Comparison of ENCODE assay signal across 7 cellular contexts in genomic region chr1:7962011-7962335, GRCh38. TPM values are rescaled to one million over a fixed set of nuclear protein-coding genes. Genes with fewer than 3 reads are reported as not detected.
DNase-seq lines count a peak whose midpoint lies in the region; ATAC-seq and TF ChIP-seq lines count a peak whose summit lies in the region.

No MANE protein-coding gene starts in this region.

- ATAC-seq in GM18517 (IDR thresholded peaks at IDR 0.05; ENCODE audit: unreplicated experiment), result peak; percentile 1
- peak; percentile 8 for ATAC-seq in HG02852 (IDR thresholded peaks at IDR 0.05; ENCODE audit: unreplicated experiment)
- ATAC-seq in GM19467 (IDR thresholded peaks at IDR 0.05; ENCODE audit: unreplicated experiment), result no peak

- peaks cover 23% of the 10 kb centered on the region for H3K36me3 Mint-ChIP-seq in T-helper 1 cell treated with Interleukin-12 subunit alpha and Interleukin-12 subunit beta and Interleukin-4 antibody, amounts not matched to agents 30 μg/mL and 1 μg/mL, for 36 hours (ENCODE audit: low read depth)

- H3K9me3 Mint-ChIP-seq in T-helper 1 cell treated with Interleukin-12 subunit alpha and Interleukin-12 subunit beta and Interleukin-4 antibody, amounts not matched to agents 30 μg/mL and 1 μg/mL, for 36 hours, result no peaks in the 10 kb centered on the region

- TF ChIP-seq CTCF in fibroblast of villous mesenchyme (IDR thresholded peaks at IDR 0.05; ENCODE audit: insufficient read depth, low read depth, low read length), result no peak

- peak overlapping the region; percentile 92 for H3K4me3 ChIP-seq in fibroblast of villous mesenchyme (ENCODE audit: low read depth, low read length)
- H3K4me3 ChIP-seq in skeletal muscle cell (ENCODE audit: low read depth, low read length), result peak overlapping the region; percentile 85

- peak overlapping the region; percentile 94 for H3K27ac Mint-ChIP-seq in T-helper 1 cell treated with Interleukin-12 subunit alpha and Interleukin-12 subunit beta and Interleukin-4 antibody, amounts not matched to agents 30 μg/mL and 1 μg/mL, for 36 hours

- H3K27me3 Mint-ChIP-seq in T-helper 1 cell treated with Interleukin-12 subunit alpha and Interleukin-12 subunit beta and Interleukin-4 antibody, amounts not matched to agents 30 μg/mL and 1 μg/mL, for 36 hours (ENCODE audit: low read depth), result no peaks in the 10 kb centered on the region

- H3K4me1 Mint-ChIP-seq in T-helper 1 cell treated with Interleukin-12 subunit alpha and Interleukin-12 subunit beta and Interleukin-4 antibody, amounts not matched to agents 30 μg/mL and 1 μg/mL, for 36 hours (ENCODE audit: low read depth), result peaks cover 43% of the 10 kb centered on the region

- DNase-seq in fibroblast of villous mesenchyme (ENCODE audit: low read depth) (no peak), skeletal muscle cell (ENCODE audit: low read depth) (no peak), cerebellar nuclear complex (lab: John Stamatoyannopoulos, UW) (no peak)

- peak overlapping the region; percentile 88 for H3K4me3 Mint-ChIP-seq in T-helper 1 cell treated with Interleukin-12 subunit alpha and Interleukin-12 subunit beta and Interleukin-4 antibody, amounts not matched to agents 30 μg/mL and 1 μg/mL, for 36 hours

RNA-seq across cellular contexts. Expression of gene PARK7, which starts 0.5 kb away (rescaled TPM):
- total RNA-seq in fibroblast of villous mesenchyme, result 172 and 198 TPM in 2 replicates

RNA-seq across cellular contexts. Expression of gene TNFRSF9, which starts 21.3 kb away (rescaled TPM):
- total RNA-seq in fibroblast of villous mesenchyme, result 0.32 and 0.43 TPM in 2 replicates
